In the genomic region with DNA sequence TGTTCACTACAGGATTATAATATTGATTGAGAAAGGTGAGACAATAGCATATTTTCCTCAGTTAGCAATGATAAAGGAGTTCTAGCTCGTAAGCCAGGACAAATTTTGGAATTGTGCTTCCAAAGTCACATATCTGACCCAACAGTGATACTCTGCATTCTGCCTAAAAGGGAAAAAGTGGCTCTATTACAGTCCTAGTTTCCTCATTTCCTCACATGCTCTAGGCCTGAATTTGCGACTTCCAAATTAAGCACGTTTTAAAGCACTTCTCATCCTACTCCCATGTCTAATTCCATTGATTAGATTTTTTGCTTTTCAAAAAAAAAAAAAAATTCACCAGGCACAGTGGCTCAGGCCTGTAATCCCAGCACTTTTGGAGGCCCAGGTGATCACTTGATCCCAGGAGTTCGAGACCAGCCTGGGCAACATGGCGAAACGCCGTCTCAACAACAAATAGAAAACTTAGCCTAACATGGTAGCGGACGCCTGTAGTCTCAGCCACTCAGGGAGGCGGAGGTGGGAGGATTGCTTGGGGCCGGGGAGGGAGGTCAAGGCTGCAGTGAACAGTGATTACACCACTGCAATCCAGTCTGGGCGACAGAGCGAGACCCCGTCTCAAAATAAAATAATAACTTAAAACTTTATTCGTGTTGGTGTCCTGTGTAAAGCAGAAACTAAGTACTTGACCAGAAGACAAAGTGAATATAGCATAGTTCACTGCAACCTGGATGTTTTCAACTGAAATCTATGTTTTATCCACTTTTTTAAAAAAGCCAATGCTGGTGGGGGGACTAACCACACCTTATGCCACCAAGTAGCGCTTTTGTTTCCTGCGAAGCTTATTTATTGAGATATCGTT, we compare ENCODE assay signal across 8 cellular contexts. TPM values are rescaled to one million over a fixed set of nuclear protein-coding genes. Genes with fewer than 3 reads are reported as not detected.
DNase-seq lines count a peak whose midpoint lies in the region; ATAC-seq and TF ChIP-seq lines count a peak whose summit lies in the region.

No MANE protein-coding gene starts in this region.

- H3K4me1 ChIP-seq in GM23248 (ENCODE audit: insufficient read depth) = 0 out of 2 replicates have a peak, but pooled peaks cover 6% of the 10 kb centered on the region
- peaks cover 2 to 30% (median 18%) of the 10 kb centered on the region in 5 donors for H3K4me1 ChIP-seq in subcutaneous abdominal adipose tissue (ENCODE audit: control insufficient read depth in 5 of 5, insufficient read depth in 5 of 5, low read length in 5 of 5)

- H3K27me3 ChIP-seq in AG04450 (ENCODE audit: control insufficient read depth, insufficient read depth, low read length) (no peaks in the 10 kb centered on the region), GM23248 (replicated peaks; ENCODE audit: insufficient read depth) (no peaks in the 10 kb centered on the region), subcutaneous abdominal adipose tissue (ENCODE audit: control insufficient read depth in 5 of 5, insufficient read depth in 4 of 5, low read length in 5 of 5) (no peaks in the 10 kb centered on the region)

- peaks cover 52% of the 10 kb centered on the region for H3K4me1 Mint-ChIP-seq in activated B cell treated with CpG ODN at 0.5 μM for 24 hours

- H3K36me3 Mint-ChIP-seq in activated B cell treated with CpG ODN at 0.5 μM for 24 hours (ENCODE audit: low read depth) = peaks cover 15% of the 10 kb centered on the region

- peak overlapping the region; percentile 99 for H3K4me3 ChIP-seq in AG04450 (ENCODE audit: low read depth, low read length)
- H3K4me3 ChIP-seq in GM23248 = peak overlapping the region; percentile 89
- H3K4me3 ChIP-seq in iPS-18c (ENCODE audit: insufficient read depth, low read depth, low read length) = peak overlapping the region; percentile 99
- peak overlapping the region; percentile 85 to 100 (median 97) for H3K4me3 ChIP-seq in subcutaneous abdominal adipose tissue (ENCODE audit: low read depth in 1 of 5, low read length in 5 of 5)

- H3K27ac ChIP-seq in AG04450 (ENCODE audit: low read depth, low read length) = no peak overlapping the region
- H3K27ac ChIP-seq in GM23248 = peak overlapping the region; percentile 92; the same call in 1 of the 2 replicates
- peak overlapping the region; percentile 90 for H3K27ac ChIP-seq in subcutaneous abdominal adipose tissue (ENCODE audit: low read depth, low read length)

- CTCF ChIA-PET in AG04450 (lab: Charles Lee) (interaction anchor here (1.3 to 8.3 kb wide), 3 partner anchors 9 to 42 kb away, joined by 3 to 138 read pairs (median 25); partner anchors contain the start of gene SNRPD1), activated B cell treated with CpG ODN at 0.5 μM for 24 hours (lab: Charles Lee) (interaction anchor here (4.5 kb wide), 1 partner anchor 12 kb away, joined by 59 read pairs; the partner anchor contains the start of gene SNRPD1)

- peak overlapping the region; percentile 79 for H3K4me2 ChIP-seq in GM23248 (ENCODE audit: unreplicated experiment)

- H3K9me3 ChIP-seq in AG04450 (ENCODE audit: control insufficient read depth, insufficient read depth, low read length) (peaks cover 6% of the 10 kb centered on the region; the same call in 1 of the 2 replicates), GM23248 (ENCODE audit: low read depth) (no peaks in the 10 kb centered on the region), iPS-18c (ENCODE audit: control insufficient read depth, insufficient read depth, low read length) (peaks cover 2% of the 10 kb centered on the region), subcutaneous abdominal adipose tissue (ENCODE audit: control insufficient read depth in 5 of 5, low read length in 5 of 5) (no peaks in the 10 kb centered on the region)

- no peaks in the 10 kb centered on the region for H3K27me3 Mint-ChIP-seq in activated B cell treated with CpG ODN at 0.5 μM for 24 hours

- H3K36me3 ChIP-seq in GM23248 (ENCODE audit: low read depth) (no peaks in the 10 kb centered on the region), subcutaneous abdominal adipose tissue (ENCODE audit: control insufficient read depth in 5 of 5, insufficient read depth in 5 of 5, low read length in 5 of 5) (no peaks in the 10 kb centered on the region)

- DNase-seq in AG04450 (ENCODE audit: low read depth, low spot score) (no peak), GM23248 (peak; percentile 6), activated B cell treated with CpG ODN at 0.5 μM for 24 hours (no peak), NCI-H2107 treated with DMSO at 0.1 percent for 48 hours (lab: John Stamatoyannopoulos, UW; ENCODE audit: unreplicated experiment) (no peak), DMS153 (lab: John Stamatoyannopoulos, UW) (no peak)
- DNase-seq in stimulated activated CD4-positive, alpha-beta T cell treated with anti-CD3 and anti-CD28 coated beads, Interleukin-2, amount 100 ng/mL, for 48 hours = no peak

- H3K9ac ChIP-seq in GM23248 (peak overlapping the region; percentile 96), subcutaneous abdominal adipose tissue (ENCODE audit: low read length in 5 of 5) (peak overlapping the region; percentile 77 to 98 (median 97))

- no peaks in the 10 kb centered on the region for H3K9me2 ChIP-seq in GM23248 (ENCODE audit: insufficient read depth)

- peak overlapping the region; percentile 99 for H3K27ac Mint-ChIP-seq in activated B cell treated with CpG ODN at 0.5 μM for 24 hours

- peaks cover 64% of the 10 kb centered on the region for H3K79me2 ChIP-seq in GM23248 (ENCODE audit: insufficient read depth)

- TF ChIP-seq CTCF in AG04450 (IDR thresholded peaks at IDR 0.05; ENCODE audit: low read depth, low read length) = no peak
- no peak for TF ChIP-seq CTCF in activated B cell treated with CpG ODN at 0.5 μM for 24 hours (IDR thresholded peaks at IDR 0.05)

- intact Hi-C loops in activated B cell treated with CpG ODN at 0.5 μM for 24 hours (cut with micrococcal nuclease) = no loop called here

- in situ Hi-C loops in GM23248 (cut with MboI) = no loop called here

- no peaks in the 10 kb centered on the region for H3K9me3 Mint-ChIP-seq in activated B cell treated with CpG ODN at 0.5 μM for 24 hours

- peak overlapping the region; percentile 96 for H3K4me3 Mint-ChIP-seq in activated B cell treated with CpG ODN at 0.5 μM for 24 hours

- H3F3A ChIP-seq in GM23248 (ENCODE audit: insufficient read depth) = no peaks in the 10 kb centered on the region

- 66 to 69% methylated on average over 18 of the region's 18 CpGs for WGBS in GM23248 (ENCODE audit: low coverage in 1 of 2, low lambda C conversion rate in 2 of 2, missing lambda C conversion rate in 2 of 2), 2 experiments

- no peak for ATAC-seq in activated B cell treated with CpG ODN at 0.5 μM for 24 hours (ENCODE audit: low read depth)

- peak overlapping the region; percentile 95 for H2AFZ ChIP-seq in GM23248

- POLR2A ChIA-PET in AG04450 (lab: Yijun Ruan, JAX) = interaction anchor here (0.6 to 0.7 kb wide), 2 partner anchors 90 to 177 kb away, joined by 4 read pairs; no protein-coding TSS in a partner anchor
- POLR2A ChIA-PET in activated B cell treated with CpG ODN at 0.5 μM for 24 hours (lab: Charles Lee) = interaction anchor here (0.6 to 5.2 kb wide), 6 partner anchors 12 to 142 kb away, joined by 3 to 152 read pairs (median 24); partner anchors contain the start of genes ABHD3, MIB1 and SNRPD1

- H4K20me1 ChIP-seq in GM23248 (ENCODE audit: insufficient read depth) = no peaks in the 10 kb centered on the region

RNA-seq across cellular contexts. Expression of gene ESCO1, which starts 1.5 kb away (rescaled TPM):
- 5.6 and 8.9 TPM in 2 replicates for polyA plus RNA-seq in AG04450 (2011; rRNA removed)
- polyA minus RNA-seq in AG04450 (2011; rRNA and poly(A)+ RNA removed) = 2.6 and 7.6 TPM in 2 replicates
- total RNA-seq in GM23248 (2014; rRNA removed; shearing (Covaris generic)) = 8.5 and 9.5 TPM in 2 replicates
- 5.6 and 5.7 TPM in 2 replicates for polyA plus RNA-seq in GM23248 (2016; fragmentation: Nextera tagmentation; extraction: Ambion mirVana)
- 18.2 and 19.6 TPM in 2 replicates for total RNA-seq in activated B cell treated with CpG ODN at 0.5 μM for 24 hours

RNA-seq across cellular contexts. Expression of gene SNRPD1, which starts 13.2 kb away (rescaled TPM):
- polyA plus RNA-seq in AG04450 (2011; rRNA removed) (38.8 and 43.5 TPM in 2 replicates), GM23248 (2016; fragmentation: Nextera tagmentation; extraction: Ambion mirVana) (159 and 162 TPM in 2 replicates)
- 30.6 and 34.9 TPM in 2 replicates for polyA minus RNA-seq in AG04450 (2011; rRNA and poly(A)+ RNA removed)
- 8.9 and 16.2 TPM in 2 replicates for total RNA-seq in GM23248 (2014; rRNA removed; shearing (Covaris generic))
- 58.1 and 60.8 TPM in 2 replicates for total RNA-seq in activated B cell treated with CpG ODN at 0.5 μM for 24 hours
